ENCODE assay signal across 1 cellular context in the genomic region with DNA sequence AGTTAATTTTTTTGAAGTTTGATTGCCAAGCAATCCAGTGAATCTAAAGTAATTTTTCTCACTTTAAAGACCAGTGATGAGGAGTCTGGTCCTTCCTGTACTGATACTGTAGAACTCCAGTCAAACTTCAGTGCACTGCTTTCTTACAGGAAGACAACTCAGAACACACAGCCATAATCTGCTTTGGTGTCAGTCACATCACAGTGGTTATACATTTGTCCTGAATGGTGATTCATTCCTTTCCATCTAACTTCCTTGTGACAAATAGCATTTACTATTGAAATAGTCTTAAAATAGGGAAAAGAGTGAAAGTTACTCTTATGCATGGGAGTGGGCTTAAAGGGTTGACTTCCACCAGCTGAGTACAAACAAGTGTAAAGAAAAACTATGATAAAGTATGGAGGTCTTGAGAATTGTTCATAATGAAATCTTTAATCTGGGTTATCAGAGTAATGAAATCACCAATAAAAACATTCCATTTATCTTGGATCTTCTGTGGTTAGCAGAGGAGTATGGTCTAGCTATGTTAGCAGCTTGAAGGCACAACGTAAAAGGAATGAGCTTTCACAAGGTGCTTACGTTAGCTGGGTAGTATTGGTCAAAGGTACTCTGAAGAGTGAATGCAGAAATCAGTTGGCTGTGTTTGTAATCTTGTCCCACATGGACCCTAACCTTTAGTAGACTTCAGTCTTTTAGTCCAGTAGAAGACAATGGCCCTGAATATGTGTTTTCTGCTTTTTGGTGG.
TF ChIP-seq lines count a peak whose summit lies in the region.

No MANE protein-coding gene starts in this region.

TF ChIP-seq in K562, 482 proteins besides CTCF, POLR2A, EP300 and RAD21:
- TF ChIP-seq, protein P1, sequence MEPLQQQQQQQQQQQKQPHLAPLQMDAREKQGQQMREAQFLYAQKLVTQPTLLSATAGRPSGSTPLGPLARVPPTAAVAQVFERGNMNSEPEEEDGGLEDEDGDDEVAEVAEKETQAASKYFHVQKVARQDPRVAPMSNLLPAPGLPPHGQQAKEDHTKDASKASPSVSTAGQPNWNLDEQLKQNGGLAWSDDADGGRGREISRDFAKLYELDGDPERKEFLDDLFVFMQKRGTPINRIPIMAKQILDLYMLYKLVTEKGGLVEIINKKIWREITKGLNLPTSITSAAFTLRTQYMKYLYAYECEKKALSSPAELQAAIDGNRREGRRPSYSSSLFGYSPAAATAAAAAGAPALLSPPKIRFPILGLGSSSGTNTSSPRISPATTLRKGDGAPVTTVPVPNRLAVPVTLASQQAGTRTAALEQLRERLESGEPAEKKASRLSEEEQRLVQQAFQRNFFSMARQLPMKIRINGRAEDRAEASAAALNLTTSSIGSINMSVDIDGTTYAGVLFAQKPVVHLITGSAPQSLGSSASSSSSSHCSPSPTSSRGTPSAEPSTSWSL (CRISPR knock-in tag; IDR thresholded peaks at IDR 0.05; ENCODE audit: borderline replicate concordance), result no peak
- no peak for TF ChIP-seq HNRNPUL1 (IDR thresholded peaks at IDR 0.05; ENCODE audit: low read length)
- TF ChIP-seq, protein P2, sequence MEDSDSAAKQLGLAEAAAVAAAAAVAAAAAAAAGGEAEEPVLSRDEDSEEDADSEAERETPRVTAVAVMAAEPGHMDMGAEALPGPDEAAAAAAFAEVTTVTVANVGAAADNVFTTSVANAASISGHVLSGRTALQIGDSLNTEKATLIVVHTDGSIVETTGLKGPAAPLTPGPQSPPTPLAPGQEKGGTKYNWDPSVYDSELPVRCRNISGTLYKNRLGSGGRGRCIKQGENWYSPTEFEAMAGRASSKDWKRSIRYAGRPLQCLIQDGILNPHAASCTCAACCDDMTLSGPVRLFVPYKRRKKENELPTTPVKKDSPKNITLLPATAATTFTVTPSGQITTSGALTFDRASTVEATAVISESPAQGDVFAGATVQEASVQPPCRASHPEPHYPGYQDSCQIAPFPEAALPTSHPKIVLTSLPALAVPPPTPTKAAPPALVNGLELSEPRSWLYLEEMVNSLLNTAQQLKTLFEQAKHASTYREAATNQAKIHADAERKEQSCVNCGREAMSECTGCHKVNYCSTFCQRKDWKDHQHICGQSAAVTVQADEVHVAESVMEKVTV (CRISPR knock-in tag; IDR thresholded peaks at IDR 0.05), result no peak
- TF ChIP-seq ZNF311 (CRISPR knock-in tag; IDR thresholded peaks at IDR 0.05), result no peak
- TF ChIP-seq, protein P3, sequence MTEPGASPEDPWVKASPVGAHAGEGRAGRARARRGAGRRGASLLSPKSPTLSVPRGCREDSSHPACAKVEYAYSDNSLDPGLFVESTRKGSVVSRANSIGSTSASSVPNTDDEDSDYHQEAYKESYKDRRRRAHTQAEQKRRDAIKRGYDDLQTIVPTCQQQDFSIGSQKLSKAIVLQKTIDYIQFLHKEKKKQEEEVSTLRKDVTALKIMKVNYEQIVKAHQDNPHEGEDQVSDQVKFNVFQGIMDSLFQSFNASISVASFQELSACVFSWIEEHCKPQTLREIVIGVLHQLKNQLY (CRISPR knock-in tag; conservative IDR thresholded peaks at IDR 0.05), result no peak
- no peak for TF ChIP-seq ETV1 (tag; conservative IDR thresholded peaks at IDR 0.05; ENCODE audit: low read depth)
- TF ChIP-seq, protein P4, sequence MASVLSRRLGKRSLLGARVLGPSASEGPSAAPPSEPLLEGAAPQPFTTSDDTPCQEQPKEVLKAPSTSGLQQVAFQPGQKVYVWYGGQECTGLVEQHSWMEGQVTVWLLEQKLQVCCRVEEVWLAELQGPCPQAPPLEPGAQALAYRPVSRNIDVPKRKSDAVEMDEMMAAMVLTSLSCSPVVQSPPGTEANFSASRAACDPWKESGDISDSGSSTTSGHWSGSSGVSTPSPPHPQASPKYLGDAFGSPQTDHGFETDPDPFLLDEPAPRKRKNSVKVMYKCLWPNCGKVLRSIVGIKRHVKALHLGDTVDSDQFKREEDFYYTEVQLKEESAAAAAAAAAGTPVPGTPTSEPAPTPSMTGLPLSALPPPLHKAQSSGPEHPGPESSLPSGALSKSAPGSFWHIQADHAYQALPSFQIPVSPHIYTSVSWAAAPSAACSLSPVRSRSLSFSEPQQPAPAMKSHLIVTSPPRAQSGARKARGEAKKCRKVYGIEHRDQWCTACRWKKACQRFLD (CRISPR knock-in tag; IDR thresholded peaks at IDR 0.05), result no peak
